ENCODE assay signal across 8 cellular contexts in the genomic region with DNA sequence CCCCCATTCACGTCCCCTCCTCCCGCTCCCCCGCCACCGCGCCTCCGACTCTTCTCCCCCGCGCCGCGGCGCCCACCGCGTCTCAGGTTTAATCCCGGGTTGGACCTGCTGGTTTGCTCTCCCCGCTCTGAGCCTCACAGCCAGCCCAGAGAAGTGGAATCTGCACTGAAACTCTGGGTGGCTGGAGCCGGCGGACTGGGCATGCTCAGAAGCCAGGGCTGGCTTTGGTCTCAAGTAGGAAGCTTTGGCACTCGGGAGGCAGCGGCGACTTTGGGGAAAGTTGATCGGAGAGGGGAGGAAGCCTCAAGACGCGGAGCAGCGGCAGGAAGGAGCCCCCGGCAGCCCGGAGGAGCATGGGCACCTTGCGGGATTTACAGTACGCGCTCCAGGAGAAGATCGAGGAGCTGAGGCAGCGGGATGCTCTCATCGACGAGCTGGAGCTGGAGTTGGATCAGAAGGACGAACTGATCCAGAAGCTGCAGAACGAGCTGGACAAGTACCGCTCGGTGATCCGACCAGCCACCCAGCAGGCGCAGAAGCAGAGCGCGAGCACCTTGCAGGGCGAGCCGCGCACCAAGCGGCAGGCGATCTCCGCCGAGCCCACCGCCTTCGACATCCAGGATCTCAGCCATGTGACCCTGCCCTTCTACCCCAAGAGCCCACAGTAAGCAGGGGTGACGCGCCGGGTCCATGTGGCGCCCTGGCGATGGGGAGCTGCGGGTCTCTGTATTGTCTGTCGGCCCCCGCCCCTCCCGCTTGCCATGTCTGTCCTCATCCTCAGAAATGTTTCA. TPM values are rescaled to one million over a fixed set of nuclear protein-coding genes. Genes with fewer than 3 reads are reported as not detected.
DNase-seq lines count a peak whose midpoint lies in the region; ATAC-seq, FAIRE-seq and TF ChIP-seq lines count a peak whose summit lies in the region.

Gene PRKG1, plus strand, starts transcription at position 250 of the 791 bp plus-strand sequence.

- no peaks in the 10 kb centered on the region for H3K9me3 ChIP-seq in GM23248 (ENCODE audit: low read depth)
- no peaks in the 10 kb centered on the region for H3K9me3 ChIP-seq in colonic mucosa
- no peaks in the 10 kb centered on the region for H3K9me3 ChIP-seq in kidney (ENCODE audit: control insufficient read depth in 1 of 2, low read length in 2 of 2)
- H3K9me3 ChIP-seq in skeletal muscle tissue (ENCODE audit: control insufficient read depth in 3 of 3, low read length in 3 of 3), result no peaks in the 10 kb centered on the region

- peaks cover 15% of the 10 kb centered on the region for H3K4me1 ChIP-seq in GM23248 (ENCODE audit: insufficient read depth)
- H3K4me1 ChIP-seq in colonic mucosa, result no peaks in the 10 kb centered on the region
- peaks cover 3 to 12% of the 10 kb centered on the region in 2 donors for H3K4me1 ChIP-seq in kidney (ENCODE audit: control insufficient read depth in 1 of 2, insufficient read depth in 1 of 2, low read depth in 1 of 2, low read length in 2 of 2)
- H3K4me1 ChIP-seq in skeletal muscle tissue (ENCODE audit: control insufficient read depth in 3 of 3, insufficient read depth in 3 of 3, low read length in 3 of 3), result peaks cover 3 to 7% (median 4%) of the 10 kb centered on the region in 3 donors

- no peak for ATAC-seq in GM21576 (IDR thresholded peaks at IDR 0.05; ENCODE audit: unreplicated experiment)

- CTCF ChIA-PET in RWPE1 (lab: Yijun Ruan, JAX), result interaction anchor here (0.5 to 0.6 kb wide), 3 partner anchors 34 to 1288 kb away, joined by 3 to 4 read pairs (median 4); no protein-coding TSS in a partner anchor

- intact Hi-C loops in colonic mucosa (cut with DNase I) (loop anchor here (5.0 kb wide), 1 partner anchor 348 kb away; no protein-coding TSS in a partner anchor), kidney (cut with DNase I) (no loop called here)

- no peak for FAIRE-seq in kidney (lab: Jason Lieb, UNC)

- TF ChIP-seq CTCF in RWPE1 (conservative IDR thresholded peaks at IDR 0.05; ENCODE audit: low read depth) (no peak), colonic mucosa (IDR thresholded peaks at IDR 0.05) (no peak), kidney (IDR thresholded peaks at IDR 0.05; ENCODE audit: borderline replicate concordance, extremely low read depth, insufficient read depth) (no peak)

- H4K20me1 ChIP-seq in GM23248 (ENCODE audit: insufficient read depth), result no peaks in the 10 kb centered on the region

- H3K36me3 ChIP-seq in GM23248 (ENCODE audit: low read depth) (no peaks in the 10 kb centered on the region), colonic mucosa (no peaks in the 10 kb centered on the region), kidney (ENCODE audit: control insufficient read depth in 1 of 2, insufficient read depth in 2 of 2, low read length in 2 of 2) (no peaks in the 10 kb centered on the region), skeletal muscle tissue (ENCODE audit: control insufficient read depth in 3 of 3, insufficient read depth in 3 of 3, low read length in 3 of 3) (no peaks in the 10 kb centered on the region)

- WGBS in GM23248 (ENCODE audit: low coverage in 1 of 2, low lambda C conversion rate in 2 of 2, missing lambda C conversion rate in 2 of 2), 2 experiments, result 1 to 2% methylated on average over 49 to 57 of the region's 59 CpGs

- peak within 1 kb of the TSS; percentile 81 for H2AFZ ChIP-seq in GM23248

- DNase-seq in AG08396 (ENCODE audit: low spot score) (peak; percentile 87), GM23248 (peak; percentile 89), RWPE1 (ENCODE audit: low spot score) (peak; percentile 45), colonic mucosa (peak; percentile 79), kidney (peak; percentile 92), GF-D8 (lab: John Stamatoyannopoulos, UW) (no peak)

- H3K4me3 ChIP-seq in GM23248 (peak within 1 kb of the TSS; percentile 83), colonic mucosa (peak within 1 kb of the TSS; percentile 54), kidney (ENCODE audit: low read length in 2 of 2) (peak within 1 kb of the TSS; percentile 72 to 86), skeletal muscle tissue (ENCODE audit: low read length in 3 of 3) (peak within 1 kb of the TSS; percentile 63 to 85 (median 84))

- H3K79me2 ChIP-seq in GM23248 (ENCODE audit: insufficient read depth), result peaks cover 36% of the 10 kb centered on the region

- no peaks in the 10 kb centered on the region for H3K27me3 ChIP-seq in GM23248 (replicated peaks; ENCODE audit: insufficient read depth)
- no peaks in the 10 kb centered on the region for H3K27me3 ChIP-seq in colonic mucosa
- H3K27me3 ChIP-seq in skeletal muscle tissue (ENCODE audit: control insufficient read depth in 3 of 3, insufficient read depth in 3 of 3, low read length in 3 of 3), result no peaks in the 10 kb centered on the region

- no peaks in the 10 kb centered on the region for H3K9me2 ChIP-seq in GM23248 (ENCODE audit: insufficient read depth)

- POLR2A ChIA-PET in RWPE1 (lab: Yijun Ruan, JAX; ENCODE audit: low non-redundant PET), result no interaction called here

- H3K4me2 ChIP-seq in GM23248 (ENCODE audit: unreplicated experiment), result peak within 1 kb of the TSS; percentile 93

- in situ Hi-C loops in GM23248 (cut with MboI), result loop anchor here (25.0 kb wide), 1 partner anchor 888 kb away; no protein-coding TSS in a partner anchor

- H3K9ac ChIP-seq in GM23248, result peak within 1 kb of the TSS; percentile 72
- H3K9ac ChIP-seq in colonic mucosa (ENCODE audit: low read depth in 2 of 2, low read length in 2 of 2), result peak within 1 kb of the TSS; percentile 43 to 70
- H3K9ac ChIP-seq in kidney (ENCODE audit: low read length in 2 of 2), result peak within 1 kb of the TSS; percentile 74 to 84
- H3K9ac ChIP-seq in skeletal muscle tissue (ENCODE audit: low read depth in 1 of 3, low read length in 3 of 3), result peak within 1 kb of the TSS; percentile 69 to 79 (median 77)

- H3K27ac ChIP-seq in GM23248 (peak within 1 kb of the TSS; percentile 42), RWPE1 (no peak within 1 kb of the TSS), colonic mucosa (peak within 1 kb of the TSS; percentile 62), kidney (ENCODE audit: low read depth in 2 of 2, low read length in 2 of 2) (peak within 1 kb of the TSS; percentile 66 to 73), skeletal muscle tissue (ENCODE audit: low read depth, low read length) (peak within 1 kb of the TSS; percentile 53)

- H3F3A ChIP-seq in GM23248 (ENCODE audit: insufficient read depth), result no peaks in the 10 kb centered on the region

RNA-seq across cellular contexts. Expression of gene PRKG1, which starts in this region (rescaled TPM):
- total RNA-seq in GM23248 (2014; rRNA removed; shearing (Covaris generic)), result 21.8 TPM in 2 replicates
- polyA plus RNA-seq in GM23248 (2016; fragmentation: Nextera tagmentation; extraction: Ambion mirVana) (9.4 and 10.7 TPM in 2 replicates), kidney (ENCODE audit: insufficient read depth, low read depth, low replicate concordance) (3.6 TPM)
- total RNA-seq in colonic mucosa (10 to 100 TPM in 1 of 2 donors, 1 to 10 TPM in 1; 8.1 to 16.6 TPM), kidney (14.8 TPM), skeletal muscle tissue (44.9 TPM)
